Comparison of ENCODE assay signal across 1 cellular context in the genomic region with DNA sequence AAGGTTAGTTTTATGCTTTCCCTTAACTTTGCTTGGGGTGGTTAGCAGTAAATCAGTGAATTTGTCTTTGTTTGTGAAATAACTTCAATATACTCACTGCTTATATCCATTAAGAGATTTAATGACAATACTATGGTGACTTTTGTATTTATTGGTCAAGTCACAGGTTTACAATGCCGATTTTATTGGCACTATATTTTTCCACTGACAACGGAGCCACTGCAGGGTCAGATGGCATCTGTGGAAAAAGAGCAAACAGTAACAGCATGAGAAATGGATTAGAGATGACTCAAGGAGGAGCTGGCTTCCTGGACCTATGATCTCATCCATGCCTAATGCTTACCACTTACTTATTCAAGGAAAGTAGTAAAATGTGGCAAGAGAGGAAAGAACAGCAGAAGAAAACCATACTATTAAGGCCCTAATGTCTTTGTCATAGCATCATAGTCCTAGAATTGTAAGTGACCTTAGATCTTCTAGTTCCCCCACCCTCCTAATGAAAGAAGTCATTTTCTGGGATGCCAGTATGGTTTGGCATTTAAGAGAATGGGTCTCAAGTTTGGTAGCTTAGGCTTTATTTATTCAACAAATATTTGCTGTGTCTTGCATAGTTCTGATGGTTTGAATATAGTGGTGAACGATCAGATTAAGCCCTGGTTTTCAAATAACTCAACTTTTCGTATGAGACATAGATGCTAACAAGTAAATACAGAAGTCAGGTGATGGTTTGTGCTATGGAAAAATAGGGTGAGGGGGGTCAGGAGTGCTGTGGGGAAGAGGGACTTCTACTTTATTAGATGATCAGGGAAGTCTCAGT.
TF ChIP-seq lines count a peak whose summit lies in the region.

No MANE protein-coding gene starts in this region.

TF ChIP-seq in HEK293, 187 proteins besides CTCF, POLR2A, EP300 and RAD21 (continued from another document):
- TF ChIP-seq, protein P1, sequence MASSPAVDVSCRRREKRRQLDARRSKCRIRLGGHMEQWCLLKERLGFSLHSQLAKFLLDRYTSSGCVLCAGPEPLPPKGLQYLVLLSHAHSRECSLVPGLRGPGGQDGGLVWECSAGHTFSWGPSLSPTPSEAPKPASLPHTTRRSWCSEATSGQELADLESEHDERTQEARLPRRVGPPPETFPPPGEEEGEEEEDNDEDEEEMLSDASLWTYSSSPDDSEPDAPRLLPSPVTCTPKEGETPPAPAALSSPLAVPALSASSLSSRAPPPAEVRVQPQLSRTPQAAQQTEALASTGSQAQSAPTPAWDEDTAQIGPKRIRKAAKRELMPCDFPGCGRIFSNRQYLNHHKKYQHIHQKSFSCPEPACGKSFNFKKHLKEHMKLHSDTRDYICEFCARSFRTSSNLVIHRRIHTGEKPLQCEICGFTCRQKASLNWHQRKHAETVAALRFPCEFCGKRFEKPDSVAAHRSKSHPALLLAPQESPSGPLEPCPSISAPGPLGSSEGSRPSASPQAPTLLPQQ (tag by site-specific recombination; IDR thresholded peaks at IDR 0.05), result 0 out of 2 replicates have a peak, but pooled peaks have one; percentile 33
- TF ChIP-seq ZNF354C (tag by site-specific recombination; IDR thresholded peaks at IDR 0.05; ENCODE audit: borderline replicate concordance, low read depth), result no peak
- 0 out of 2 replicates have a peak, but pooled peaks have one; percentile 21 for TF ChIP-seq ZNF600 (tag by site-specific recombination; IDR thresholded peaks at IDR 0.05)
- 0 out of 2 replicates have a peak, but pooled peaks have one; percentile 27 for TF ChIP-seq ZNF223 (tag by site-specific recombination; IDR thresholded peaks at IDR 0.05)
- TF ChIP-seq SCRT1 (tag by site-specific recombination; IDR thresholded peaks at IDR 0.05; ENCODE audit: borderline replicate concordance), result peak; percentile 63; the same call in 1 of the 2 replicates
- TF ChIP-seq ZXDB (tag by site-specific recombination; IDR thresholded peaks at IDR 0.05), result peak; percentile 72
- TF ChIP-seq ZFP37 (tag by site-specific recombination; IDR thresholded peaks at IDR 0.05), result no peak
- no peak for TF ChIP-seq ZNF175 (tag by site-specific recombination; IDR thresholded peaks at IDR 0.05)
- no peak; the same call in 1 of the 2 replicates for TF ChIP-seq KLF7 (tag by site-specific recombination; IDR thresholded peaks at IDR 0.05; ENCODE audit: borderline replicate concordance)
- peak; percentile 93 for TF ChIP-seq ZEB2 (tag by site-specific recombination; IDR thresholded peaks at IDR 0.05)
- TF ChIP-seq, protein P2, sequence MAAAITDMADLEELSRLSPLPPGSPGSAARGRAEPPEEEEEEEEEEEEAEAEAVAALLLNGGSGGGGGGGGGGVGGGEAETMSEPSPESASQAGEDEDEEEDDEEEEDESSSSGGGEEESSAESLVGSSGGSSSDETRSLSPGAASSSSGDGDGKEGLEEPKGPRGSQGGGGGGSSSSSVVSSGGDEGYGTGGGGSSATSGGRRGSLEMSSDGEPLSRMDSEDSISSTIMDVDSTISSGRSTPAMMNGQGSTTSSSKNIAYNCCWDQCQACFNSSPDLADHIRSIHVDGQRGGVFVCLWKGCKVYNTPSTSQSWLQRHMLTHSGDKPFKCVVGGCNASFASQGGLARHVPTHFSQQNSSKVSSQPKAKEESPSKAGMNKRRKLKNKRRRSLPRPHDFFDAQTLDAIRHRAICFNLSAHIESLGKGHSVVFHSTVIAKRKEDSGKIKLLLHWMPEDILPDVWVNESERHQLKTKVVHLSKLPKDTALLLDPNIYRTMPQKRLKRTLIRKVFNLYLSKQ (tag by site-specific recombination; IDR thresholded peaks at IDR 0.05; ENCODE audit: borderline replicate concordance), result no peak
- TF ChIP-seq, protein P3, sequence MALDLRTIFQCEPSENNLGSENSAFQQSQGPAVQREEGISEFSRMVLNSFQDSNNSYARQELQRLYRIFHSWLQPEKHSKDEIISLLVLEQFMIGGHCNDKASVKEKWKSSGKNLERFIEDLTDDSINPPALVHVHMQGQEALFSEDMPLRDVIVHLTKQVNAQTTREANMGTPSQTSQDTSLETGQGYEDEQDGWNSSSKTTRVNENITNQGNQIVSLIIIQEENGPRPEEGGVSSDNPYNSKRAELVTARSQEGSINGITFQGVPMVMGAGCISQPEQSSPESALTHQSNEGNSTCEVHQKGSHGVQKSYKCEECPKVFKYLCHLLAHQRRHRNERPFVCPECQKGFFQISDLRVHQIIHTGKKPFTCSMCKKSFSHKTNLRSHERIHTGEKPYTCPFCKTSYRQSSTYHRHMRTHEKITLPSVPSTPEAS (tag by site-specific recombination; IDR thresholded peaks at IDR 0.05), result no peak
- TF ChIP-seq, protein P4, sequence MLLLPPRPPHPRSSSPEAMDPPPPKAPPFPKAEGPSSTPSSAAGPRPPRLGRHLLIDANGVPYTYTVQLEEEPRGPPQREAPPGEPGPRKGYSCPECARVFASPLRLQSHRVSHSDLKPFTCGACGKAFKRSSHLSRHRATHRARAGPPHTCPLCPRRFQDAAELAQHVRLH (tag by site-specific recombination; IDR thresholded peaks at IDR 0.05), result 0 out of 2 replicates have a peak, but pooled peaks have one; percentile 64
- peak; percentile 81 for TF ChIP-seq ZBTB17 (tag by site-specific recombination; IDR thresholded peaks at IDR 0.05)
- TF ChIP-seq REPIN1 (tag by site-specific recombination; IDR thresholded peaks at IDR 0.05; ENCODE audit: low read depth), result no peak
- TF ChIP-seq HOXD13 (CRISPR knock-in tag; IDR thresholded peaks at IDR 0.05; ENCODE audit: borderline replicate concordance), result peak; percentile 78; the same call in 1 of the 2 replicates
- no peak for TF ChIP-seq SETDB1 (IDR thresholded peaks at IDR 0.05; ENCODE audit: insufficient read length, low read length)
- TF ChIP-seq, protein P5, sequence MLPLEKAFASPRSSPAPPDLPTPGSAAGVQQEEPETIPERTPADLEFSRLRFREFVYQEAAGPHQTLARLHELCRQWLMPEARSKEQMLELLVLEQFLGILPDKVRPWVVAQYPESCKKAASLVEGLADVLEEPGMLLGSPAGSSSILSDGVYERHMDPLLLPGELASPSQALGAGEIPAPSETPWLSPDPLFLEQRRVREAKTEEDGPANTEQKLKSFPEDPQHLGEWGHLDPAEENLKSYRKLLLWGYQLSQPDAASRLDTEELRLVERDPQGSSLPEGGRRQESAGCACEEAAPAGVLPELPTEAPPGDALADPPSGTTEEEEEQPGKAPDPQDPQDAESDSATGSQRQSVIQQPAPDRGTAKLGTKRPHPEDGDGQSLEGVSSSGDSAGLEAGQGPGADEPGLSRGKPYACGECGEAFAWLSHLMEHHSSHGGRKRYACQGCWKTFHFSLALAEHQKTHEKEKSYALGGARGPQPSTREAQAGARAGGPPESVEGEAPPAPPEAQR (tag by site-specific recombination; IDR thresholded peaks at IDR 0.05), result no peak
- TF ChIP-seq, protein P6, sequence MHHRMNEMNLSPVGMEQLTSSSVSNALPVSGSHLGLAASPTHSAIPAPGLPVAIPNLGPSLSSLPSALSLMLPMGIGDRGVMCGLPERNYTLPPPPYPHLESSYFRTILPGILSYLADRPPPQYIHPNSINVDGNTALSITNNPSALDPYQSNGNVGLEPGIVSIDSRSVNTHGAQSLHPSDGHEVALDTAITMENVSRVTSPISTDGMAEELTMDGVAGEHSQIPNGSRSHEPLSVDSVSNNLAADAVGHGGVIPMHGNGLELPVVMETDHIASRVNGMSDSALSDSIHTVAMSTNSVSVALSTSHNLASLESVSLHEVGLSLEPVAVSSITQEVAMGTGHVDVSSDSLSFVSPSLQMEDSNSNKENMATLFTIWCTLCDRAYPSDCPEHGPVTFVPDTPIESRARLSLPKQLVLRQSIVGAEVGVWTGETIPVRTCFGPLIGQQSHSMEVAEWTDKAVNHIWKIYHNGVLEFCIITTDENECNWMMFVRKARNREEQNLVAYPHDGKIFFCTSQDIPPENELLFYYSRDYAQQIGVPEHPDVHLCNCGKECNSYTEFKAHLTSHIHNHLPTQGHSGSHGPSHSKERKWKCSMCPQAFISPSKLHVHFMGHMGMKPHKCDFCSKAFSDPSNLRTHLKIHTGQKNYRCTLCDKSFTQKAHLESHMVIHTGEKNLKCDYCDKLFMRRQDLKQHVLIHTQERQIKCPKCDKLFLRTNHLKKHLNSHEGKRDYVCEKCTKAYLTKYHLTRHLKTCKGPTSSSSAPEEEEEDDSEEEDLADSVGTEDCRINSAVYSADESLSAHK (tag by site-specific recombination; IDR thresholded peaks at IDR 0.05), result peak; percentile 83
- peak; percentile 98 for TF ChIP-seq ZNF843 (tag by site-specific recombination; IDR thresholded peaks at IDR 0.05)
- TF ChIP-seq, protein P7, sequence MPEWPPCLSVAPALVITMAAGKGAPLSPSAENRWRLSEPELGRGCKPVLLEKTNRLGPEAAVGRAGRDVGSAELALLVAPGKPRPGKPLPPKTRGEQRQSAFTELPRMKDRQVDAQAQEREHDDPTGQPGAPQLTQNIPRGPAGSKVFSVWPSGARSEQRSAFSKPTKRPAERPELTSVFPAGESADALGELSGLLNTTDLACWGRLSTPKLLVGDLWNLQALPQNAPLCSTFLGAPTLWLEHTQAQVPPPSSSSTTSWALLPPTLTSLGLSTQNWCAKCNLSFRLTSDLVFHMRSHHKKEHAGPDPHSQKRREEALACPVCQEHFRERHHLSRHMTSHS (tag by site-specific recombination; IDR thresholded peaks at IDR 0.05), result no peak
- peak; percentile 66; the same call in 1 of the 2 replicates for TF ChIP-seq ZNF184 (tag by site-specific recombination; IDR thresholded peaks at IDR 0.05)
- no peak for TF ChIP-seq ZNF169 (tag by site-specific recombination; IDR thresholded peaks at IDR 0.05)
- no peak for TF ChIP-seq ZNF174 (tag by site-specific recombination; IDR thresholded peaks at IDR 0.05)
- TF ChIP-seq MYNN (tag by site-specific recombination; IDR thresholded peaks at IDR 0.05; ENCODE audit: borderline replicate concordance), result 0 out of 2 replicates have a peak, but pooled peaks have one; percentile 57
- TF ChIP-seq, protein P8, sequence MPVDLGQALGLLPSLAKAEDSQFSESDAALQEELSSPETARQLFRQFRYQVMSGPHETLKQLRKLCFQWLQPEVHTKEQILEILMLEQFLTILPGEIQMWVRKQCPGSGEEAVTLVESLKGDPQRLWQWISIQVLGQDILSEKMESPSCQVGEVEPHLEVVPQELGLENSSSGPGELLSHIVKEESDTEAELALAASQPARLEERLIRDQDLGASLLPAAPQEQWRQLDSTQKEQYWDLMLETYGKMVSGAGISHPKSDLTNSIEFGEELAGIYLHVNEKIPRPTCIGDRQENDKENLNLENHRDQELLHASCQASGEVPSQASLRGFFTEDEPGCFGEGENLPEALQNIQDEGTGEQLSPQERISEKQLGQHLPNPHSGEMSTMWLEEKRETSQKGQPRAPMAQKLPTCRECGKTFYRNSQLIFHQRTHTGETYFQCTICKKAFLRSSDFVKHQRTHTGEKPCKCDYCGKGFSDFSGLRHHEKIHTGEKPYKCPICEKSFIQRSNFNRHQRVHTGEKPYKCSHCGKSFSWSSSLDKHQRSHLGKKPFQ (tag by site-specific recombination; IDR thresholded peaks at IDR 0.05), result no peak
- TF ChIP-seq ZNF830 (tag by site-specific recombination; IDR thresholded peaks at IDR 0.05; ENCODE audit: low read depth), result no peak
- TF ChIP-seq, protein P9, sequence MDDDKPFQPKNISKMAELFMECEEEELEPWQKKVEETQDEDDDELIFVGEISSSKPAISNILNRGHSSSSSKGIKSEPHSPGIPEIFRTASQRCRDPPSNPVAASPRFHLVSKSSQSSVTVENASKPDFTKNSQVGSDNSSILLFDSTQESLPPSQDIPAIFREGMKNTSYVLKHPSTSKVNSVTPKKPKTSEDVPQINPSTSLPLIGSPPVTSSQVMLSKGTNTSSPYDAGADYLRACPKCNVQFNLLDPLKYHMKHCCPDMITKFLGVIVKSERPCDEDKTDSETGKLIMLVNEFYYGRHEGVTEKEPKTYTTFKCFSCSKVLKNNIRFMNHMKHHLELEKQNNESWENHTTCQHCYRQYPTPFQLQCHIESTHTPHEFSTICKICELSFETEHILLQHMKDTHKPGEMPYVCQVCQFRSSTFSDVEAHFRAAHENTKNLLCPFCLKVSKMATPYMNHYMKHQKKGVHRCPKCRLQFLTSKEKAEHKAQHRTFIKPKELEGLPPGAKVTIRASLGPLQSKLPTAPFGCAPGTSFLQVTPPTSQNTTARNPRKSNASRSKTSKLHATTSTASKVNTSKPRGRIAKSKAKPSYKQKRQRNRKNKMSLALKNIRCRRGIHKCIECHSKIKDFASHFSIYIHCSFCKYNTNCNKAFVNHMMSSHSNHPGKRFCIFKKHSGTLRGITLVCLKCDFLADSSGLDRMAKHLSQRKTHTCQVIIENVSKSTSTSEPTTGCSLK (tag by site-specific recombination; IDR thresholded peaks at IDR 0.05), result no peak
- TF ChIP-seq, protein P10, sequence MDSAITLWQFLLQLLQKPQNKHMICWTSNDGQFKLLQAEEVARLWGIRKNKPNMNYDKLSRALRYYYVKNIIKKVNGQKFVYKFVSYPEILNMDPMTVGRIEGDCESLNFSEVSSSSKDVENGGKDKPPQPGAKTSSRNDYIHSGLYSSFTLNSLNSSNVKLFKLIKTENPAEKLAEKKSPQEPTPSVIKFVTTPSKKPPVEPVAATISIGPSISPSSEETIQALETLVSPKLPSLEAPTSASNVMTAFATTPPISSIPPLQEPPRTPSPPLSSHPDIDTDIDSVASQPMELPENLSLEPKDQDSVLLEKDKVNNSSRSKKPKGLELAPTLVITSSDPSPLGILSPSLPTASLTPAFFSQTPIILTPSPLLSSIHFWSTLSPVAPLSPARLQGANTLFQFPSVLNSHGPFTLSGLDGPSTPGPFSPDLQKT (IDR thresholded peaks at IDR 0.05; ENCODE audit: borderline replicate concordance, low read depth, low read length), result no peak
- no peak for TF ChIP-seq KLF1 (tag by site-specific recombination; IDR thresholded peaks at IDR 0.05)
- TF ChIP-seq, protein P11, sequence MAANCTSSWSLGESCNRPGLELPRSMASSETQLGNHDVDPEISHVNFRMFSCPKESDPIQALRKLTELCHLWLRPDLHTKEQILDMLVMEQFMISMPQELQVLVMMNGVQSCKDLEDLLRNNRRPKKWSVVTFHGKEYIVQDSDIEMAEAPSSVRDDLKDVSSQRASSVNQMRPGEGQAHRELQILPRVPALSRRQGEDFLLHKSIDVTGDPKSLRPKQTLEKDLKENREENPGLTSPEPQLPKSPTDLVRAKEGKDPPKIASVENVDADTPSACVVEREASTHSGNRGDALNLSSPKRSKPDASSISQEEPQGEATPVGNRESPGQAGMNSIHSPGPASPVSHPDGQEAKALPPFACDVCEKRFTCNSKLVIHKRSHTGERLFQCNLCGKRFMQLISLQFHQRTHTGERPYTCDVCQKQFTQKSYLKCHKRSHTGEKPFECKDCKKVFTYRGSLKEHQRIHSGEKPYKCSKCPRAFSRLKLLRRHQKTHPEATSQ (tag by site-specific recombination; IDR thresholded peaks at IDR 0.05), result no peak
- TF ChIP-seq ZNF335 (tag by site-specific recombination; conservative IDR thresholded peaks at IDR 0.05), result no peak
- peak; percentile 62; the same call in 1 of the 2 replicates for TF ChIP-seq ZNF10 (tag by site-specific recombination; IDR thresholded peaks at IDR 0.05)
- TF ChIP-seq GFI1B (tag by site-specific recombination; IDR thresholded peaks at IDR 0.05), result peak; percentile 67; the same call in 1 of the 2 replicates
- no peak for TF ChIP-seq ZNF112 (tag by site-specific recombination; IDR thresholded peaks at IDR 0.05)
